ENCODE assay signal across 1 cellular context in the genomic region with DNA sequence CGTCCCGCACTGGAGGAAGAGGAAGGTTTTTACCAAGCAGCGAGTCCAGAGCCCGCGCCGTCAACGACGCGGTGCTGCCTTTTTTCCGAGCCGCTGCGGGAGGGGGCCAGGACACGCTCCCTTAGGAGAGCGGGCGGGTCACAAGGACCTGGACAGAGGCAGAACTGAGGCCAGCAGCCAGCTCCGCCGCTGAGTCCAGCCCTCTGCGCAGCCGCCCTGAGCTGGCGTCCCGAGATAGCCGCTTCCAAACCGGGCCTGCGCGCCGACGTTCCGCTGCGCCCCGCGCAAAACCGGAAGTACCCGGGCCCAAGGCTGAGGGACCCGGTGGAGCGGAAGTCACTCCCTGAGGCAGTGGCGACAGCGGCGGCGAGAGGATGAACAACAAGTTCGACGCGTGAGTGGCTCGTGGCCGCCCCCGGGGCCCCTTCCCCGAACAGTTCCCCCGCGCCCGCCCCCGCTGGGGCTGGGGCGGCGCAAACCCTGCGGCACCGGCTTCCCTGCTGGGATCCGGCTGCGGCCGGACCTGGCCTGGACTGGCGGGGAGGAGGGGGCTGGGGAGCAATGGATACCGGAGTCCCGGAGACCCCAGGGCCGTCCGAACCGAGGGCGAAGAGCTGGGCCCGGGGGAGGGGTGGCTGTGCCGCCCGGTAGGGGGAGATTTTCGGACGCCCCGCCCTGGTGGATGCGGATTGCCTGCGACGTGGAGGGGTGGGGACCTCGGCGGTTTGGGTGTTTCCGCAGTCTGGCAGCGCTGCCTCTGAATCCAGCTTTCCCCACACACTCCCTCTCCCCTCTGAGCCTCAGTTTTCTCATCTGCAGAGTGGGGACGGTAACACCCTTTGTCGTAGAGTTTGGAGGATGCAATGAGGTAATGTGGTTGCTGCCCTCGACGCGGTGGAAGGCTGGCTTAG.
TF ChIP-seq lines count a peak whose summit lies in the region.

Gene EIF4E2, plus strand, starts transcription at position 339 of the 911 bp plus-strand sequence. Its CDS starts 36 bp downstream, at position 375.
Gene TIGD1, minus strand, starts transcription at position 207 of the 911 bp plus-strand sequence. CDS start 675 bp downstream, outside the sequence.

TF ChIP-seq in SK-N-SH, 30 proteins besides CTCF, POLR2A, EP300 and RAD21 (continued from another document):
- TF ChIP-seq, protein P1, sequence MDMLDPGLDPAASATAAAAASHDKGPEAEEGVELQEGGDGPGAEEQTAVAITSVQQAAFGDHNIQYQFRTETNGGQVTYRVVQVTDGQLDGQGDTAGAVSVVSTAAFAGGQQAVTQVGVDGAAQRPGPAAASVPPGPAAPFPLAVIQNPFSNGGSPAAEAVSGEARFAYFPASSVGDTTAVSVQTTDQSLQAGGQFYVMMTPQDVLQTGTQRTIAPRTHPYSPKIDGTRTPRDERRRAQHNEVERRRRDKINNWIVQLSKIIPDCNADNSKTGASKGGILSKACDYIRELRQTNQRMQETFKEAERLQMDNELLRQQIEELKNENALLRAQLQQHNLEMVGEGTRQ (IDR thresholded peaks at IDR 0.05; ENCODE audit: borderline replicate concordance, low read depth, low read length) = no peak
- TF ChIP-seq, protein P2, sequence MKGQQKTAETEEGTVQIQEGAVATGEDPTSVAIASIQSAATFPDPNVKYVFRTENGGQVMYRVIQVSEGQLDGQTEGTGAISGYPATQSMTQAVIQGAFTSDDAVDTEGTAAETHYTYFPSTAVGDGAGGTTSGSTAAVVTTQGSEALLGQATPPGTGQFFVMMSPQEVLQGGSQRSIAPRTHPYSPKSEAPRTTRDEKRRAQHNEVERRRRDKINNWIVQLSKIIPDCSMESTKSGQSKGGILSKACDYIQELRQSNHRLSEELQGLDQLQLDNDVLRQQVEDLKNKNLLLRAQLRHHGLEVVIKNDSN (IDR thresholded peaks at IDR 0.05; ENCODE audit: borderline replicate concordance, low read depth) = 0 out of 2 replicates have a peak, but pooled peaks have one; percentile 5
- TF ChIP-seq GABPA (IDR thresholded peaks at IDR 0.05; ENCODE audit: low read depth) = peak; percentile 98
- TF ChIP-seq, protein P3, sequence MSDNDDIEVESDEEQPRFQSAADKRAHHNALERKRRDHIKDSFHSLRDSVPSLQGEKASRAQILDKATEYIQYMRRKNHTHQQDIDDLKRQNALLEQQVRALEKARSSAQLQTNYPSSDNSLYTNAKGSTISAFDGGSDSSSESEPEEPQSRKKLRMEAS (IDR thresholded peaks at IDR 0.05; ENCODE audit: low read depth) = peak; percentile 95
- TF ChIP-seq, protein P4, sequence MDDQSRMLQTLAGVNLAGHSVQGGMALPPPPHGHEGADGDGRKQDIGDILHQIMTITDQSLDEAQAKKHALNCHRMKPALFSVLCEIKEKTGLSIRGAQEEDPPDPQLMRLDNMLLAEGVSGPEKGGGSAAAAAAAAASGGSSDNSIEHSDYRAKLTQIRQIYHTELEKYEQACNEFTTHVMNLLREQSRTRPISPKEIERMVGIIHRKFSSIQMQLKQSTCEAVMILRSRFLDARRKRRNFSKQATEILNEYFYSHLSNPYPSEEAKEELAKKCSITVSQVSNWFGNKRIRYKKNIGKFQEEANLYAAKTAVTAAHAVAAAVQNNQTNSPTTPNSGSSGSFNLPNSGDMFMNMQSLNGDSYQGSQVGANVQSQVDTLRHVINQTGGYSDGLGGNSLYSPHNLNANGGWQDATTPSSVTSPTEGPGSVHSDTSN (IDR thresholded peaks at IDR 0.05) = no peak; the same call in 1 of the 2 replicates
- TF ChIP-seq TEAD4 (IDR thresholded peaks at IDR 0.05; ENCODE audit: borderline replicate concordance, insufficient read depth) = peak; percentile 45; the same call in 1 of the 2 replicates
- peak; percentile 79; the same call in 1 of the 2 replicates for TF ChIP-seq REST (IDR thresholded peaks at IDR 0.05; ENCODE audit: low read depth, low read length)
- TF ChIP-seq MXI1 (IDR thresholded peaks at IDR 0.05; ENCODE audit: low read depth, low read length) = peak; percentile 4; the same call in 1 of the 2 replicates
- TF ChIP-seq YY1 (IDR thresholded peaks at IDR 0.05; ENCODE audit: low read depth) = peak; percentile 68
- peak; percentile 21; the same call in 1 of the 2 replicates for TF ChIP-seq TCF12 (IDR thresholded peaks at IDR 0.05)
- TF ChIP-seq MEF2A (IDR thresholded peaks at IDR 0.05; ENCODE audit: borderline replicate concordance, low read depth) = no peak
- peak; percentile 87 for TF ChIP-seq TAF1 (IDR thresholded peaks at IDR 0.05; ENCODE audit: borderline replicate concordance, low read depth, low read length)
- TF ChIP-seq JUND (IDR thresholded peaks at IDR 0.05) = no peak
- peak; percentile 91 for TF ChIP-seq ELF1 (IDR thresholded peaks at IDR 0.05)
- TF ChIP-seq RXRA (IDR thresholded peaks at IDR 0.05; ENCODE audit: borderline replicate concordance, low read depth) = no peak
- no peak for TF ChIP-seq FOXM1 (IDR thresholded peaks at IDR 0.05; ENCODE audit: low read depth)
- no peak for TF ChIP-seq RFX5 (IDR thresholded peaks at IDR 0.05; ENCODE audit: low read length)
- no peak for TF ChIP-seq FOSL2 (IDR thresholded peaks at IDR 0.05; ENCODE audit: borderline replicate concordance, low read depth)
- peak; percentile 73; the same call in 1 of the 2 replicates for TF ChIP-seq SIN3A (IDR thresholded peaks at IDR 0.05; ENCODE audit: borderline replicate concordance, low read depth, low read length)
TF ChIP-seq in SK-N-SH: peak in this region for 17.
